Comparison of ENCODE assay signal across 1 cellular context in the genomic region with DNA sequence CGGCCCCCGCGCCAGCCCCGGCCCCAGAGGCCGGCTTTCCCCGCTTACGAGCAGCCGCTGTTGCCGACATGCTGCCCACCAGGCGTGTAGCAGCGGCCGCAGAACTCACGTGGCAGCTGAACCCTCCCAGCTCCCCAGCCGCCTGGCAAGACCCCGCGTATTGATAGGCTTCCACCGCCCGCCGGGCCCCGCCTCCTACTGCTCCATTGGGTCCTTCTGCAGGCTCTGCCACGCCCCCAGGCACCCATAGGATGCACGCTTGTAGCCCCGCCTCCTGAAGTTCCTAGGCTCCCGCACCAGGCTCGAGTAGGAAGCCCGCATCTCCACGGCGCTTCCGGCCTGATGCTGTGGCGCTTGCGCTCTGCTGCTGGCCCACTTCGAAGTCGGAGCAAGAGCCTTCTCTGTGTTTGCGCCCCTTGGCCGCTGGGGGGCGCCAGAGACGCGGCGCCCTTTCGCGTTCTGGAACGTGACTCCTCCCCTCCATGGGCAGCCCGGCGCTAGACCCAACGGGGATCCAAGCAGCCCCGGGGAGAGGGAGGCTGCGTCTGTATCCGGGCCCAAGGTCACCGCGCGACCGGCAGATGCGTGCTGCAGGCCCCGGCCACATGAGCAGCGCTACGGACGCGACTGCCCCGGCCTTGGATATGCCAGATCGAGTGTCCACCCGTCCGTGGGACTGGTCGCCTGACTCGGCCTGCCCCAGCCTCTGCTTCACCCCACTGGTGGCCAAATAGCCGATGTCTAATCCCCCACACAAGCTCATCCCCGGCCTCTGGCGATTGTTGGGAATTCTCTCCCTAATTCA.
TF ChIP-seq lines count a peak whose summit lies in the region.

A gene (plus strand): TSS at position 566 of the 805 bp plus-strand sequence. CDS start 993 bp downstream, outside the sequence.
A gene with protein sequence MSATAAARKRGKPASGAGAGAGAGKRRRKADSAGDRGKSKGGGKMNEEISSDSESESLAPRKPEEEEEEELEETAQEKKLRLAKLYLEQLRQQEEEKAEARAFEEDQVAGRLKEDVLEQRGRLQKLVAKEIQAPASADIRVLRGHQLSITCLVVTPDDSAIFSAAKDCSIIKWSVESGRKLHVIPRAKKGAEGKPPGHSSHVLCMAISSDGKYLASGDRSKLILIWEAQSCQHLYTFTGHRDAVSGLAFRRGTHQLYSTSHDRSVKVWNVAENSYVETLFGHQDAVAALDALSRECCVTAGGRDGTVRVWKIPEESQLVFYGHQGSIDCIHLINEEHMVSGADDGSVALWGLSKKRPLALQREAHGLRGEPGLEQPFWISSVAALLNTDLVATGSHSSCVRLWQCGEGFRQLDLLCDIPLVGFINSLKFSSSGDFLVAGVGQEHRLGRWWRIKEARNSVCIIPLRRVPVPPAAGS (minus strand): TSS at position 107 of the 805 bp plus-strand sequence. CDS start 37 bp downstream, at position 70.

TF ChIP-seq in K562, 482 proteins besides CTCF, POLR2A, EP300 and RAD21 (continued from another document and continues in another):
- TF ChIP-seq, protein P1, sequence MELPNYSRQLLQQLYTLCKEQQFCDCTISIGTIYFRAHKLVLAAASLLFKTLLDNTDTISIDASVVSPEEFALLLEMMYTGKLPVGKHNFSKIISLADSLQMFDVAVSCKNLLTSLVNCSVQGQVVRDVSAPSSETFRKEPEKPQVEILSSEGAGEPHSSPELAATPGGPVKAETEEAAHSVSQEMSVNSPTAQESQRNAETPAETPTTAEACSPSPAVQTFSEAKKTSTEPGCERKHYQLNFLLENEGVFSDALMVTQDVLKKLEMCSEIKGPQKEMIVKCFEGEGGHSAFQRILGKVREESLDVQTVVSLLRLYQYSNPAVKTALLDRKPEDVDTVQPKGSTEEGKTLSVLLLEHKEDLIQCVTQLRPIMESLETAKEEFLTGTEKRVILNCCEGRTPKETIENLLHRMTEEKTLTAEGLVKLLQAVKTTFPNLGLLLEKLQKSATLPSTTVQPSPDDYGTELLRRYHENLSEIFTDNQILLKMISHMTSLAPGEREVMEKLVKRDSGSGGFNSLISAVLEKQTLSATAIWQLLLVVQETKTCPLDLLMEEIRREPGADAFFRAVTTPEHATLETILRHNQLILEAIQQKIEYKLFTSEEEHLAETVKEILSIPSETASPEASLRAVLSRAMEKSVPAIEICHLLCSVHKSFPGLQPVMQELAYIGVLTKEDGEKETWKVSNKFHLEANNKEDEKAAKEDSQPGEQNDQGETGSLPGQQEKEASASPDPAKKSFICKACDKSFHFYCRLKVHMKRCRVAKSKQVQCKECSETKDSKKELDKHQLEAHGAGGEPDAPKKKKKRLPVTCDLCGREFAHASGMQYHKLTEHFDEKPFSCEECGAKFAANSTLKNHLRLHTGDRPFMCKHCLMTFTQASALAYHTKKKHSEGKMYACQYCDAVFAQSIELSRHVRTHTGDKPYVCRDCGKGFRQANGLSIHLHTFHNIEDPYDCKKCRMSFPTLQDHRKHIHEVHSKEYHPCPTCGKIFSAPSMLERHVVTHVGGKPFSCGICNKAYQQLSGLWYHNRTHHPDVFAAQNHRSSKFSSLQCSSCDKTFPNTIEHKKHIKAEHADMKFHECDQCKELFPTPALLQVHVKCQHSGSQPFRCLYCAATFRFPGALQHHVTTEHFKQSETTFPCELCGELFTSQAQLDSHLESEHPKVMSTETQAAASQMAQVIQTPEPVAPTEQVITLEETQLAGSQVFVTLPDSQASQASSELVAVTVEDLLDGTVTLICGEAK (IDR thresholded peaks at IDR 0.05): peak; percentile 58; the same call in 1 of the 2 replicates
- TF ChIP-seq, protein P1 (CRISPR knock-in tag; IDR thresholded peaks at IDR 0.05): no peak
- TF ChIP-seq ZNF316 (IDR thresholded peaks at IDR 0.05) (no peak), ETV1 (tag; conservative IDR thresholded peaks at IDR 0.05; ENCODE audit: low read depth) (peak; percentile 73), TAF7 (tag; IDR thresholded peaks at IDR 0.05) (0 out of 2 replicates have a peak, but pooled peaks have one; percentile 50), JUND (IDR thresholded peaks at IDR 0.05; ENCODE audit: borderline replicate concordance, low read depth, low read length) (no peak), JUND (tag; IDR thresholded peaks at IDR 0.05; ENCODE audit: borderline replicate concordance, low read depth, low read length) (no peak; the same call in 2 of the 3 replicates), BHLHE40 (IDR thresholded peaks at IDR 0.05; ENCODE audit: low read length) (peak; percentile 82), ELF1 (tag; IDR thresholded peaks at IDR 0.05) (peak; percentile 86), FIP1L1 (IDR thresholded peaks at IDR 0.05; ENCODE audit: low read depth, low read length, poor library complexity, severe bottlenecking) (peak; percentile 88), STAG1 (CRISPR knock-in tag; IDR thresholded peaks at IDR 0.05; ENCODE audit: borderline replicate concordance) (peak; percentile 49; the same call in 1 of the 2 replicates), HMGN3 (IDR thresholded peaks at IDR 0.05; ENCODE audit: borderline replicate concordance, extremely low read depth, insufficient read length, low read depth, low read length) (peak; percentile 54), MTA3 (IDR thresholded peaks at IDR 0.05; ENCODE audit: borderline replicate concordance) (peak; percentile 61; the same call in 1 of the 2 replicates), SAFB (IDR thresholded peaks at IDR 0.05; ENCODE audit: borderline replicate concordance, low read depth, low read length) (no peak), ELF2 (CRISPR knock-in tag; IDR thresholded peaks at IDR 0.05) (0 out of 2 replicates have a peak, but pooled peaks have one; percentile 52), ZNF436 (CRISPR knock-in tag; IDR thresholded peaks at IDR 0.05) (no peak), NCOR1 (IDR thresholded peaks at IDR 0.05) (no peak), ATF7 (IDR thresholded peaks at IDR 0.05) (peak; percentile 71), MYNN (IDR thresholded peaks at IDR 0.05) (peak; percentile 26; the same call in 1 of the 2 replicates), MYNN (CRISPR knock-in tag; IDR thresholded peaks at IDR 0.05) (no peak)
- TF ChIP-seq, protein P2, sequence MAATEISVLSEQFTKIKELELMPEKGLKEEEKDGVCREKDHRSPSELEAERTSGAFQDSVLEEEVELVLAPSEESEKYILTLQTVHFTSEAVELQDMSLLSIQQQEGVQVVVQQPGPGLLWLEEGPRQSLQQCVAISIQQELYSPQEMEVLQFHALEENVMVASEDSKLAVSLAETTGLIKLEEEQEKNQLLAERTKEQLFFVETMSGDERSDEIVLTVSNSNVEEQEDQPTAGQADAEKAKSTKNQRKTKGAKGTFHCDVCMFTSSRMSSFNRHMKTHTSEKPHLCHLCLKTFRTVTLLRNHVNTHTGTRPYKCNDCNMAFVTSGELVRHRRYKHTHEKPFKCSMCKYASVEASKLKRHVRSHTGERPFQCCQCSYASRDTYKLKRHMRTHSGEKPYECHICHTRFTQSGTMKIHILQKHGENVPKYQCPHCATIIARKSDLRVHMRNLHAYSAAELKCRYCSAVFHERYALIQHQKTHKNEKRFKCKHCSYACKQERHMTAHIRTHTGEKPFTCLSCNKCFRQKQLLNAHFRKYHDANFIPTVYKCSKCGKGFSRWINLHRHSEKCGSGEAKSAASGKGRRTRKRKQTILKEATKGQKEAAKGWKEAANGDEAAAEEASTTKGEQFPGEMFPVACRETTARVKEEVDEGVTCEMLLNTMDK (IDR thresholded peaks at IDR 0.05; ENCODE audit: borderline replicate concordance, insufficient read depth, low read depth, low read length, poor library complexity, severe bottlenecking): peak; percentile 72
- TF ChIP-seq, protein P3, sequence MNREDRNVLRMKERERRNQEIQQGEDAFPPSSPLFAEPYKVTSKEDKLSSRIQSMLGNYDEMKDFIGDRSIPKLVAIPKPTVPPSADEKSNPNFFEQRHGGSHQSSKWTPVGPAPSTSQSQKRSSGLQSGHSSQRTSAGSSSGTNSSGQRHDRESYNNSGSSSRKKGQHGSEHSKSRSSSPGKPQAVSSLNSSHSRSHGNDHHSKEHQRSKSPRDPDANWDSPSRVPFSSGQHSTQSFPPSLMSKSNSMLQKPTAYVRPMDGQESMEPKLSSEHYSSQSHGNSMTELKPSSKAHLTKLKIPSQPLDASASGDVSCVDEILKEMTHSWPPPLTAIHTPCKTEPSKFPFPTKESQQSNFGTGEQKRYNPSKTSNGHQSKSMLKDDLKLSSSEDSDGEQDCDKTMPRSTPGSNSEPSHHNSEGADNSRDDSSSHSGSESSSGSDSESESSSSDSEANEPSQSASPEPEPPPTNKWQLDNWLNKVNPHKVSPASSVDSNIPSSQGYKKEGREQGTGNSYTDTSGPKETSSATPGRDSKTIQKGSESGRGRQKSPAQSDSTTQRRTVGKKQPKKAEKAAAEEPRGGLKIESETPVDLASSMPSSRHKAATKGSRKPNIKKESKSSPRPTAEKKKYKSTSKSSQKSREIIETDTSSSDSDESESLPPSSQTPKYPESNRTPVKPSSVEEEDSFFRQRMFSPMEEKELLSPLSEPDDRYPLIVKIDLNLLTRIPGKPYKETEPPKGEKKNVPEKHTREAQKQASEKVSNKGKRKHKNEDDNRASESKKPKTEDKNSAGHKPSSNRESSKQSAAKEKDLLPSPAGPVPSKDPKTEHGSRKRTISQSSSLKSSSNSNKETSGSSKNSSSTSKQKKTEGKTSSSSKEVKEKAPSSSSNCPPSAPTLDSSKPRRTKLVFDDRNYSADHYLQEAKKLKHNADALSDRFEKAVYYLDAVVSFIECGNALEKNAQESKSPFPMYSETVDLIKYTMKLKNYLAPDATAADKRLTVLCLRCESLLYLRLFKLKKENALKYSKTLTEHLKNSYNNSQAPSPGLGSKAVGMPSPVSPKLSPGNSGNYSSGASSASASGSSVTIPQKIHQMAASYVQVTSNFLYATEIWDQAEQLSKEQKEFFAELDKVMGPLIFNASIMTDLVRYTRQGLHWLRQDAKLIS (CRISPR knock-in tag; IDR thresholded peaks at IDR 0.05): peak; percentile 51; the same call in 1 of the 2 replicates
- TF ChIP-seq, protein P4, sequence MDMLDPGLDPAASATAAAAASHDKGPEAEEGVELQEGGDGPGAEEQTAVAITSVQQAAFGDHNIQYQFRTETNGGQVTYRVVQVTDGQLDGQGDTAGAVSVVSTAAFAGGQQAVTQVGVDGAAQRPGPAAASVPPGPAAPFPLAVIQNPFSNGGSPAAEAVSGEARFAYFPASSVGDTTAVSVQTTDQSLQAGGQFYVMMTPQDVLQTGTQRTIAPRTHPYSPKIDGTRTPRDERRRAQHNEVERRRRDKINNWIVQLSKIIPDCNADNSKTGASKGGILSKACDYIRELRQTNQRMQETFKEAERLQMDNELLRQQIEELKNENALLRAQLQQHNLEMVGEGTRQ (CRISPR knock-in tag; IDR thresholded peaks at IDR 0.05): peak; percentile 51
- TF ChIP-seq, protein P5, sequence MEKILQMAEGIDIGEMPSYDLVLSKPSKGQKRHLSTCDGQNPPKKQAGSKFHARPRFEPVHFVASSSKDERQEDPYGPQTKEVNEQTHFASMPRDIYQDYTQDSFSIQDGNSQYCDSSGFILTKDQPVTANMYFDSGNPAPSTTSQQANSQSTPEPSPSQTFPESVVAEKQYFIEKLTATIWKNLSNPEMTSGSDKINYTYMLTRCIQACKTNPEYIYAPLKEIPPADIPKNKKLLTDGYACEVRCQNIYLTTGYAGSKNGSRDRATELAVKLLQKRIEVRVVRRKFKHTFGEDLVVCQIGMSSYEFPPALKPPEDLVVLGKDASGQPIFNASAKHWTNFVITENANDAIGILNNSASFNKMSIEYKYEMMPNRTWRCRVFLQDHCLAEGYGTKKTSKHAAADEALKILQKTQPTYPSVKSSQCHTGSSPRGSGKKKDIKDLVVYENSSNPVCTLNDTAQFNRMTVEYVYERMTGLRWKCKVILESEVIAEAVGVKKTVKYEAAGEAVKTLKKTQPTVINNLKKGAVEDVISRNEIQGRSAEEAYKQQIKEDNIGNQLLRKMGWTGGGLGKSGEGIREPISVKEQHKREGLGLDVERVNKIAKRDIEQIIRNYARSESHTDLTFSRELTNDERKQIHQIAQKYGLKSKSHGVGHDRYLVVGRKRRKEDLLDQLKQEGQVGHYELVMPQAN (IDR thresholded peaks at IDR 0.05; ENCODE audit: borderline replicate concordance): peak; percentile 98
- TF ChIP-seq, protein P6, sequence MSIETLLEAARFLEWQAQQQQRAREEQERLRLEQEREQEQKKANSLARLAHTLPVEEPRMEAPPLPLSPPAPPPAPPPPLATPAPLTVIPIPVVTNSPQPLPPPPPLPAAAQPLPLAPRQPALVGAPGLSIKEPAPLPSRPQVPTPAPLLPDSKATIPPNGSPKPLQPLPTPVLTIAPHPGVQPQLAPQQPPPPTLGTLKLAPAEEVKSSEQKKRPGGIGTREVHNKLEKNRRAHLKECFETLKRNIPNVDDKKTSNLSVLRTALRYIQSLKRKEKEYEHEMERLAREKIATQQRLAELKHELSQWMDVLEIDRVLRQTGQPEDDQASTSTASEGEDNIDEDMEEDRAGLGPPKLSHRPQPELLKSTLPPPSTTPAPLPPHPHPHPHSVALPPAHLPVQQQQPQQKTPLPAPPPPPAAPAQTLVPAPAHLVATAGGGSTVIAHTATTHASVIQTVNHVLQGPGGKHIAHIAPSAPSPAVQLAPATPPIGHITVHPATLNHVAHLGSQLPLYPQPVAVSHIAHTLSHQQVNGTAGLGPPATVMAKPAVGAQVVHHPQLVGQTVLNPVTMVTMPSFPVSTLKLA (conservative IDR thresholded peaks at IDR 0.05): peak; percentile 98 to 99
- TF ChIP-seq, protein P7, sequence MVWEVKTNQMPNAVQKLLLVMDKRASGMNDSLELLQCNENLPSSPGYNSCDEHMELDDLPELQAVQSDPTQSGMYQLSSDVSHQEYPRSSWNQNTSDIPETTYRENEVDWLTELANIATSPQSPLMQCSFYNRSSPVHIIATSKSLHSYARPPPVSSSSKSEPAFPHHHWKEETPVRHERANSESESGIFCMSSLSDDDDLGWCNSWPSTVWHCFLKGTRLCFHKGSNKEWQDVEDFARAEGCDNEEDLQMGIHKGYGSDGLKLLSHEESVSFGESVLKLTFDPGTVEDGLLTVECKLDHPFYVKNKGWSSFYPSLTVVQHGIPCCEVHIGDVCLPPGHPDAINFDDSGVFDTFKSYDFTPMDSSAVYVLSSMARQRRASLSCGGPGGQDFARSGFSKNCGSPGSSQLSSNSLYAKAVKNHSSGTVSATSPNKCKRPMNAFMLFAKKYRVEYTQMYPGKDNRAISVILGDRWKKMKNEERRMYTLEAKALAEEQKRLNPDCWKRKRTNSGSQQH (CRISPR knock-in tag; IDR thresholded peaks at IDR 0.05): no peak
